ENCODE assay signal across 1 cellular context in genomic region chr17:78242024-78242742, GRCh38.
TF ChIP-seq lines count a peak whose summit lies in the region.

No MANE protein-coding gene starts in this region.

TF ChIP-seq in H1, 55 proteins besides CTCF, POLR2A, EP300 and RAD21:
- no peak for TF ChIP-seq BACH1 (IDR thresholded peaks at IDR 0.05; ENCODE audit: low read length)
- TF ChIP-seq SP4 (IDR thresholded peaks at IDR 0.05; ENCODE audit: low read length) = no peak
- no peak for TF ChIP-seq CHD7 (IDR thresholded peaks at IDR 0.05; ENCODE audit: insufficient replicate concordance, low read length)
- no peak for TF ChIP-seq CHD2 (IDR thresholded peaks at IDR 0.05; ENCODE audit: low read length)
- no peak for TF ChIP-seq SAP30 (IDR thresholded peaks at IDR 0.05; ENCODE audit: insufficient read depth, insufficient replicate concordance, low read length)
- TF ChIP-seq FOSL1 (IDR thresholded peaks at IDR 0.05; ENCODE audit: insufficient read depth, low read depth, low read length) = no peak
- TF ChIP-seq BRCA1 (IDR thresholded peaks at IDR 0.05; ENCODE audit: low read depth, low read length) = no peak
- TF ChIP-seq RBBP5 (IDR thresholded peaks at IDR 0.05; ENCODE audit: borderline replicate concordance, low read depth, low read length) = no peak
- TF ChIP-seq KDM5A (IDR thresholded peaks at IDR 0.05; ENCODE audit: low read length) = no peak
- no peak for TF ChIP-seq RXRA (IDR thresholded peaks at IDR 0.05; ENCODE audit: insufficient read depth, low read depth, low read length)
- TF ChIP-seq ASH2L (IDR thresholded peaks at IDR 0.05; ENCODE audit: low read length) = no peak
- no peak for TF ChIP-seq TCF12 (IDR thresholded peaks at IDR 0.05; ENCODE audit: low read depth, low read length)
- TF ChIP-seq CBX5 (IDR thresholded peaks at IDR 0.05; ENCODE audit: low read depth, low read length) = no peak
- TF ChIP-seq CHD1 (IDR thresholded peaks at IDR 0.05; ENCODE audit: low read depth, low read length) = no peak
- TF ChIP-seq EZH2 (IDR thresholded peaks at IDR 0.05; ENCODE audit: low read depth, low read length, severe bottlenecking) = no peak
- TF ChIP-seq TBP (IDR thresholded peaks at IDR 0.05; ENCODE audit: low read depth, low read length) = no peak
- TF ChIP-seq PHF8 (conservative IDR thresholded peaks at IDR 0.05; ENCODE audit: low read depth, low read length) = no peak
- no peak for TF ChIP-seq MAX (IDR thresholded peaks at IDR 0.05)
TF ChIP-seq in H1: peak in this region for 0.
